ENCODE assay signal across 1 cellular context in the genomic region with DNA sequence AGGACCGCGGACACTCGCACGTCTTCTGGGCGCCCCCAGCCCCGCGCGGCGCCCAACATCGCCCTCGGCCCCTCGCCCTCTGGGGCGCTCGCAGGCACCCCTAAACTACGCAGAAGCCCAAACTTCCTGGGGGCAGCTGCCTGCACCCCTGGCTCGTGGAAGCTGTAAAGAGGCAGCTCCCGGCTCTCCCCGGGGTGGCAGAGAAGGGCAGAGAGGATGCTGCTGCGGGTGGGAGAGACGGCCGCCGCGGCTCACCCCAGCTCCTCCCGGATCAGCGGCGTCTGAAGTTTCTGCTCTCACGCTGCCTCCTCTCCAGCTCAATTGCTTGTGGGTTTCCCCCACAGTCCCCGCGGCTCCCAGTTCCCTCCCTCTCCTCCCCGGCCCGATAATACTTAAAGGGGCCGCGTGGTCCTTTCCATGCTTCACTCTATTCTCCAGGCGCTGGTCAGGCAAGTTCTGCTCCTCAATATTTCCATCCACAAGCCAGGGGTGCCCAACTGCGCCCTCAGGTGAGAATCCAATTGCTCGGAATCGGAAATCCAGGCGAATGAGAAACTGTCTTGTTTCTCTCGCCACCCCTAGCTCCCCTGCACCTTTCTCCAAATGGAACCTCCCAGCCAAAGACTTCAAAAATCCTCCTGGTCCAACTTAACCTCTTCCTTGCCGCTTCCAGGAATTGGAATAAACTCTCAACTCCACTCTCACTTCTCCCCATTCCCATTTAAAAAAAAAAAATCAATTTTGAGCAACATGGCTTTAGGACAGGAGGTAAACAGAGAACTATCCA.
TF ChIP-seq lines count a peak whose summit lies in the region.

No MANE protein-coding gene starts in this region.

TF ChIP-seq in HepG2, 621 proteins besides CTCF, POLR2A, EP300 and RAD21 (continued from another document and continues in another):
- TF ChIP-seq SIX4 (CRISPR knock-in tag; IDR thresholded peaks at IDR 0.05) (0 out of 2 replicates have a peak, but pooled peaks have one; percentile 52), NBN (conservative IDR thresholded peaks at IDR 0.05) (no peak), NFKB2 (CRISPR knock-in tag; IDR thresholded peaks at IDR 0.05; ENCODE audit: borderline replicate concordance) (peak; percentile 59; the same call in 1 of the 2 replicates), ZFP37 (CRISPR knock-in tag; IDR thresholded peaks at IDR 0.05; ENCODE audit: borderline replicate concordance) (no peak), NAIF1 (CRISPR knock-in tag; IDR thresholded peaks at IDR 0.05; ENCODE audit: borderline replicate concordance) (no peak; the same call in none of the 2 replicates), ZNF674 (CRISPR knock-in tag; IDR thresholded peaks at IDR 0.05; ENCODE audit: low read depth) (no peak), ZNF749 (CRISPR knock-in tag; IDR thresholded peaks at IDR 0.05; ENCODE audit: borderline replicate concordance) (no peak), ZNF235 (CRISPR knock-in tag; IDR thresholded peaks at IDR 0.05; ENCODE audit: borderline replicate concordance) (0 out of 2 replicates have a peak, but pooled peaks have one; percentile 51), ETV6 (CRISPR knock-in tag; conservative IDR thresholded peaks at IDR 0.05) (no peak), RBAK (CRISPR knock-in tag; IDR thresholded peaks at IDR 0.05) (no peak), YEATS4 (CRISPR knock-in tag; IDR thresholded peaks at IDR 0.05; ENCODE audit: borderline replicate concordance) (peak; percentile 66; the same call in 1 of the 2 replicates), JDP2 (CRISPR knock-in tag; IDR thresholded peaks at IDR 0.05; ENCODE audit: borderline replicate concordance) (no peak; the same call in 1 of the 2 replicates), HMG20A (CRISPR knock-in tag; IDR thresholded peaks at IDR 0.05; ENCODE audit: borderline replicate concordance) (no peak), GATAD2A (CRISPR knock-in tag; IDR thresholded peaks at IDR 0.05) (peak; percentile 75), SNAI1 (CRISPR knock-in tag; IDR thresholded peaks at IDR 0.05; ENCODE audit: borderline replicate concordance) (peak; percentile 74; the same call in 1 of the 2 replicates), ZNF598 (CRISPR knock-in tag; IDR thresholded peaks at IDR 0.05; ENCODE audit: borderline replicate concordance) (no peak), KDM6A (CRISPR knock-in tag; IDR thresholded peaks at IDR 0.05; ENCODE audit: low read depth) (no peak)
- TF ChIP-seq, protein P1, sequence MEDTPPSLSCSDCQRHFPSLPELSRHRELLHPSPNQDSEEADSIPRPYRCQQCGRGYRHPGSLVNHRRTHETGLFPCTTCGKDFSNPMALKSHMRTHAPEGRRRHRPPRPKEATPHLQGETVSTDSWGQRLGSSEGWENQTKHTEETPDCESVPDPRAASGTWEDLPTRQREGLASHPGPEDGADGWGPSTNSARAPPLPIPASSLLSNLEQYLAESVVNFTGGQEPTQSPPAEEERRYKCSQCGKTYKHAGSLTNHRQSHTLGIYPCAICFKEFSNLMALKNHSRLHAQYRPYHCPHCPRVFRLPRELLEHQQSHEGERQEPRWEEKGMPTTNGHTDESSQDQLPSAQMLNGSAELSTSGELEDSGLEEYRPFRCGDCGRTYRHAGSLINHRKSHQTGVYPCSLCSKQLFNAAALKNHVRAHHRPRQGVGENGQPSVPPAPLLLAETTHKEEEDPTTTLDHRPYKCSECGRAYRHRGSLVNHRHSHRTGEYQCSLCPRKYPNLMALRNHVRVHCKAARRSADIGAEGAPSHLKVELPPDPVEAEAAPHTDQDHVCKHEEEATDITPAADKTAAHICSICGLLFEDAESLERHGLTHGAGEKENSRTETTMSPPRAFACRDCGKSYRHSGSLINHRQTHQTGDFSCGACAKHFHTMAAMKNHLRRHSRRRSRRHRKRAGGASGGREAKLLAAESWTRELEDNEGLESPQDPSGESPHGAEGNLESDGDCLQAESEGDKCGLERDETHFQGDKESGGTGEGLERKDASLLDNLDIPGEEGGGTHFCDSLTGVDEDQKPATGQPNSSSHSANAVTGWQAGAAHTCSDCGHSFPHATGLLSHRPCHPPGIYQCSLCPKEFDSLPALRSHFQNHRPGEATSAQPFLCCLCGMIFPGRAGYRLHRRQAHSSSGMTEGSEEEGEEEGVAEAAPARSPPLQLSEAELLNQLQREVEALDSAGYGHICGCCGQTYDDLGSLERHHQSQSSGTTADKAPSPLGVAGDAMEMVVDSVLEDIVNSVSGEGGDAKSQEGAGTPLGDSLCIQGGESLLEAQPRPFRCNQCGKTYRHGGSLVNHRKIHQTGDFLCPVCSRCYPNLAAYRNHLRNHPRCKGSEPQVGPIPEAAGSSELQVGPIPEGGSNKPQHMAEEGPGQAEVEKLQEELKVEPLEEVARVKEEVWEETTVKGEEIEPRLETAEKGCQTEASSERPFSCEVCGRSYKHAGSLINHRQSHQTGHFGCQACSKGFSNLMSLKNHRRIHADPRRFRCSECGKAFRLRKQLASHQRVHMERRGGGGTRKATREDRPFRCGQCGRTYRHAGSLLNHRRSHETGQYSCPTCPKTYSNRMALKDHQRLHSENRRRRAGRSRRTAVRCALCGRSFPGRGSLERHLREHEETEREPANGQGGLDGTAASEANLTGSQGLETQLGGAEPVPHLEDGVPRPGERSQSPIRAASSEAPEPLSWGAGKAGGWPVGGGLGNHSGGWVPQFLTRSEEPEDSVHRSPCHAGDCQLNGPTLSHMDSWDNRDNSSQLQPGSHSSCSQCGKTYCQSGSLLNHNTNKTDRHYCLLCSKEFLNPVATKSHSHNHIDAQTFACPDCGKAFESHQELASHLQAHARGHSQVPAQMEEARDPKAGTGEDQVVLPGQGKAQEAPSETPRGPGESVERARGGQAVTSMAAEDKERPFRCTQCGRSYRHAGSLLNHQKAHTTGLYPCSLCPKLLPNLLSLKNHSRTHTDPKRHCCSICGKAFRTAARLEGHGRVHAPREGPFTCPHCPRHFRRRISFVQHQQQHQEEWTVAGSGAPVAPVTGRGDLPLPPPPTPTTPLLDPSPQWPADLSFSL (CRISPR knock-in tag; IDR thresholded peaks at IDR 0.05) = no peak
- TF ChIP-seq, protein P2, sequence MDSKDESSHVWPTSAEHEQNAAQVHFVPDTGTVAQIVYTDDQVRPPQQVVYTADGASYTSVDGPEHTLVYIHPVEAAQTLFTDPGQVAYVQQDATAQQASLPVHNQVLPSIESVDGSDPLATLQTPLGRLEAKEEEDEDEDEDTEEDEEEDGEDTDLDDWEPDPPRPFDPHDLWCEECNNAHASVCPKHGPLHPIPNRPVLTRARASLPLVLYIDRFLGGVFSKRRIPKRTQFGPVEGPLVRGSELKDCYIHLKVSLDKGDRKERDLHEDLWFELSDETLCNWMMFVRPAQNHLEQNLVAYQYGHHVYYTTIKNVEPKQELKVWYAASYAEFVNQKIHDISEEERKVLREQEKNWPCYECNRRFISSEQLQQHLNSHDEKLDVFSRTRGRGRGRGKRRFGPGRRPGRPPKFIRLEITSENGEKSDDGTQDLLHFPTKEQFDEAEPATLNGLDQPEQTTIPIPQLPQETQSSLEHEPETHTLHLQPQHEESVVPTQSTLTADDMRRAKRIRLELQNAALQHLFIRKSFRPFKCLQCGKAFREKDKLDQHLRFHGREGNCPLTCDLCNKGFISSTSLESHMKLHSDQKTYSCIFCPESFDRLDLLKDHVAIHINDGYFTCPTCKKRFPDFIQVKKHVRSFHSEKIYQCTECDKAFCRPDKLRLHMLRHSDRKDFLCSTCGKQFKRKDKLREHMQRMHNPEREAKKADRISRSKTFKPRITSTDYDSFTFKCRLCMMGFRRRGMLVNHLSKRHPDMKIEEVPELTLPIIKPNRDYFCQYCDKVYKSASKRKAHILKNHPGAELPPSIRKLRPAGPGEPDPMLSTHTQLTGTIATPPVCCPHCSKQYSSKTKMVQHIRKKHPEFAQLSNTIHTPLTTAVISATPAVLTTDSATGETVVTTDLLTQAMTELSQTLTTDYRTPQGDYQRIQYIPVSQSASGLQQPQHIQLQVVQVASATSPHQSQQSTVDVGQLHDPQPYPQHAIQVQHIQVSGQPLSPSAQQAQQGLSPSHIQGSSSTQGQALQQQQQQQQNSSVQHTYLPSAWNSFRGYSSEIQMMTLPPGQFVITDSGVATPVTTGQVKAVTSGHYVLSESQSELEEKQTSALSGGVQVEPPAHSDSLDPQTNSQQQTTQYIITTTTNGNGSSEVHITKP (CRISPR knock-in tag; IDR thresholded peaks at IDR 0.05; ENCODE audit: low read depth) = peak; percentile 100
- TF ChIP-seq, protein P3, sequence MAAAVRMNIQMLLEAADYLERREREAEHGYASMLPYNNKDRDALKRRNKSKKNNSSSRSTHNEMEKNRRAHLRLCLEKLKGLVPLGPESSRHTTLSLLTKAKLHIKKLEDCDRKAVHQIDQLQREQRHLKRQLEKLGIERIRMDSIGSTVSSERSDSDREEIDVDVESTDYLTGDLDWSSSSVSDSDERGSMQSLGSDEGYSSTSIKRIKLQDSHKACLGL (CRISPR knock-in tag; IDR thresholded peaks at IDR 0.05) = no peak
- TF ChIP-seq, protein P4, sequence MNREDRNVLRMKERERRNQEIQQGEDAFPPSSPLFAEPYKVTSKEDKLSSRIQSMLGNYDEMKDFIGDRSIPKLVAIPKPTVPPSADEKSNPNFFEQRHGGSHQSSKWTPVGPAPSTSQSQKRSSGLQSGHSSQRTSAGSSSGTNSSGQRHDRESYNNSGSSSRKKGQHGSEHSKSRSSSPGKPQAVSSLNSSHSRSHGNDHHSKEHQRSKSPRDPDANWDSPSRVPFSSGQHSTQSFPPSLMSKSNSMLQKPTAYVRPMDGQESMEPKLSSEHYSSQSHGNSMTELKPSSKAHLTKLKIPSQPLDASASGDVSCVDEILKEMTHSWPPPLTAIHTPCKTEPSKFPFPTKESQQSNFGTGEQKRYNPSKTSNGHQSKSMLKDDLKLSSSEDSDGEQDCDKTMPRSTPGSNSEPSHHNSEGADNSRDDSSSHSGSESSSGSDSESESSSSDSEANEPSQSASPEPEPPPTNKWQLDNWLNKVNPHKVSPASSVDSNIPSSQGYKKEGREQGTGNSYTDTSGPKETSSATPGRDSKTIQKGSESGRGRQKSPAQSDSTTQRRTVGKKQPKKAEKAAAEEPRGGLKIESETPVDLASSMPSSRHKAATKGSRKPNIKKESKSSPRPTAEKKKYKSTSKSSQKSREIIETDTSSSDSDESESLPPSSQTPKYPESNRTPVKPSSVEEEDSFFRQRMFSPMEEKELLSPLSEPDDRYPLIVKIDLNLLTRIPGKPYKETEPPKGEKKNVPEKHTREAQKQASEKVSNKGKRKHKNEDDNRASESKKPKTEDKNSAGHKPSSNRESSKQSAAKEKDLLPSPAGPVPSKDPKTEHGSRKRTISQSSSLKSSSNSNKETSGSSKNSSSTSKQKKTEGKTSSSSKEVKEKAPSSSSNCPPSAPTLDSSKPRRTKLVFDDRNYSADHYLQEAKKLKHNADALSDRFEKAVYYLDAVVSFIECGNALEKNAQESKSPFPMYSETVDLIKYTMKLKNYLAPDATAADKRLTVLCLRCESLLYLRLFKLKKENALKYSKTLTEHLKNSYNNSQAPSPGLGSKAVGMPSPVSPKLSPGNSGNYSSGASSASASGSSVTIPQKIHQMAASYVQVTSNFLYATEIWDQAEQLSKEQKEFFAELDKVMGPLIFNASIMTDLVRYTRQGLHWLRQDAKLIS (CRISPR knock-in tag; IDR thresholded peaks at IDR 0.05) = no peak
- TF ChIP-seq, protein P5, sequence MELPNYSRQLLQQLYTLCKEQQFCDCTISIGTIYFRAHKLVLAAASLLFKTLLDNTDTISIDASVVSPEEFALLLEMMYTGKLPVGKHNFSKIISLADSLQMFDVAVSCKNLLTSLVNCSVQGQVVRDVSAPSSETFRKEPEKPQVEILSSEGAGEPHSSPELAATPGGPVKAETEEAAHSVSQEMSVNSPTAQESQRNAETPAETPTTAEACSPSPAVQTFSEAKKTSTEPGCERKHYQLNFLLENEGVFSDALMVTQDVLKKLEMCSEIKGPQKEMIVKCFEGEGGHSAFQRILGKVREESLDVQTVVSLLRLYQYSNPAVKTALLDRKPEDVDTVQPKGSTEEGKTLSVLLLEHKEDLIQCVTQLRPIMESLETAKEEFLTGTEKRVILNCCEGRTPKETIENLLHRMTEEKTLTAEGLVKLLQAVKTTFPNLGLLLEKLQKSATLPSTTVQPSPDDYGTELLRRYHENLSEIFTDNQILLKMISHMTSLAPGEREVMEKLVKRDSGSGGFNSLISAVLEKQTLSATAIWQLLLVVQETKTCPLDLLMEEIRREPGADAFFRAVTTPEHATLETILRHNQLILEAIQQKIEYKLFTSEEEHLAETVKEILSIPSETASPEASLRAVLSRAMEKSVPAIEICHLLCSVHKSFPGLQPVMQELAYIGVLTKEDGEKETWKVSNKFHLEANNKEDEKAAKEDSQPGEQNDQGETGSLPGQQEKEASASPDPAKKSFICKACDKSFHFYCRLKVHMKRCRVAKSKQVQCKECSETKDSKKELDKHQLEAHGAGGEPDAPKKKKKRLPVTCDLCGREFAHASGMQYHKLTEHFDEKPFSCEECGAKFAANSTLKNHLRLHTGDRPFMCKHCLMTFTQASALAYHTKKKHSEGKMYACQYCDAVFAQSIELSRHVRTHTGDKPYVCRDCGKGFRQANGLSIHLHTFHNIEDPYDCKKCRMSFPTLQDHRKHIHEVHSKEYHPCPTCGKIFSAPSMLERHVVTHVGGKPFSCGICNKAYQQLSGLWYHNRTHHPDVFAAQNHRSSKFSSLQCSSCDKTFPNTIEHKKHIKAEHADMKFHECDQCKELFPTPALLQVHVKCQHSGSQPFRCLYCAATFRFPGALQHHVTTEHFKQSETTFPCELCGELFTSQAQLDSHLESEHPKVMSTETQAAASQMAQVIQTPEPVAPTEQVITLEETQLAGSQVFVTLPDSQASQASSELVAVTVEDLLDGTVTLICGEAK (IDR thresholded peaks at IDR 0.05) = no peak
- TF ChIP-seq, protein P5 (CRISPR knock-in tag; IDR thresholded peaks at IDR 0.05) = no peak
